ENCODE assay signal across 11 cellular contexts in the genomic region with DNA sequence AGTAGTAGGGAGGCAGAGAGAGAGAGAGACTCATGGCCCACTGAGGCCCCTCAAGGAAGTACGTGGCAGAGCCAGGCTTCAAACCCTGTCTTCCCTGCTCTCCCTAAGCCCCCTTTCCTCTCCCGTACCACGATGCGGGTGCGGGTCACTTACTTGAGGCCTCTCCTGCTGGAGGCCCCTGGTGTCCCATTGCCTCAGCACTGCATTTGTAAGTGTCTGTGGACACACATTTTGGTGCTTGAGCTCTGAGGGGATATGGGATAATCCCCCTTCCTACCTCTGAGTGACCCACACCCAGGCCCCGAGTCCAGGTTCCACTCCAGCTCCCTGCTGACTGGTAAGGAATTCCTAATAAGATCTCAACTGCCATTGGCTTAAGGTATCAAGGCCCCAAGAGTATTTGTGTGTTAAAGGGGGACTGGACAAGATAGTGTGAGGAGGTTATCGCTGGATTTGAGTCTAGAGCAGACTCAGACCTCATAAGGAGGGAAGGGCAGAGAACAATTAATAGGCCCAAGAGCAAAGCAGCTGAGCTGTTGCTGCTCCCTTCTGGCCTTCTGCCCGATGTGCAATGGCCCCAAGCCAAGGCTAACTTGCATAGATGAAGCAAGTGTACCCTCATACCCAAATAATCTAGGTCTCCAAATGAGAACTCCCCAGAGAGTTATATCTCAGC.
A peak's percentile ranks its signal among the peaks of the same experiment; 100 is the strongest.
DNase-seq lines count a peak whose midpoint lies in the region; ATAC-seq, FAIRE-seq and TF ChIP-seq lines count a peak whose summit lies in the region.
"Had no signal": no experiment of that assay in that cellular context is flagged by ENCODE, and none has a peak within 500 bp of the region (broad histone marks: within the 10 kb centered on the region; RNA-seq: fewer than 3 reads in every experiment).

No MANE protein-coding gene starts in this region.

- CTCF ChIA-PET in CD4-positive, alpha-beta memory T cell (lab: Charles Lee; ENCODE audit: partially characterized antibody), result no interaction called here

- H3K36me3 Mint-ChIP-seq in CD4-positive, alpha-beta memory T cell, result peaks cover 47 to 79% of the 10 kb centered on the region in 2 donors

- H3K4me3 ChIP-seq in epithelial cell of proximal tubule (ENCODE audit: low read depth, low read length) (no peak overlapping the region), mucosa of descending colon (no peak overlapping the region)
- no peak overlapping the region for H3K4me3 ChIP-seq in CD4-positive, alpha-beta memory T cell (ENCODE audit: low read length in 2 of 2)

- peaks cover 5% of the 10 kb centered on the region for H3K4me1 ChIP-seq in mucosa of descending colon (ENCODE audit: low read depth)
- no peaks in the 10 kb centered on the region for H3K4me1 ChIP-seq in CD4-positive, alpha-beta memory T cell (ENCODE audit: insufficient read depth, low read length)

- no peak for DNase-seq in D721Med (ENCODE audit: insufficient read length, low spot score)
- DNase-seq in NCI-H2227 (lab: John Stamatoyannopoulos, UW; ENCODE audit: unreplicated experiment), result peak; percentile 14
- DNase-seq in epithelial cell of proximal tubule (ENCODE audit: low read depth), result no peak
- DNase-seq in mucosa of descending colon, result peak; percentile 70 to 76 (median 72)
- no peak for DNase-seq in CD4-positive, alpha-beta memory T cell
- no peak for DNase-seq in GF-D8 (lab: John Stamatoyannopoulos, UW)
- DNase-seq: amniotic stem cell, NCI-H446 had no signal

- no peaks in the 10 kb centered on the region for H3K36me3 ChIP-seq in mucosa of descending colon (ENCODE audit: low read depth)
- peaks cover 32% of the 10 kb centered on the region for H3K36me3 ChIP-seq in CD4-positive, alpha-beta memory T cell (ENCODE audit: insufficient read depth, low read length)

- H3K9me3 ChIP-seq in mucosa of descending colon, result no peaks in the 10 kb centered on the region
- no peaks in the 10 kb centered on the region for H3K9me3 ChIP-seq in CD4-positive, alpha-beta memory T cell (ENCODE audit: control insufficient read depth in 1 of 2, low read length in 2 of 2)

- POLR2A ChIA-PET in CD4-positive, alpha-beta memory T cell (lab: Charles Lee; ENCODE audit: partially characterized antibody), result no interaction called here

- H3K27ac Mint-ChIP-seq in CD4-positive, alpha-beta memory T cell, result peak overlapping the region in 2 of 7 donors; percentile 15 to 81
- H3K27ac Mint-ChIP-seq: CD8-positive, alpha-beta T cell had no signal

- H3K9me3 Mint-ChIP-seq in CD4-positive, alpha-beta memory T cell, result no peaks in the 10 kb centered on the region
- H3K9me3 Mint-ChIP-seq: CD8-positive, alpha-beta T cell had no signal

- no peak for FAIRE-seq in D721Med (lab: Jason Lieb, UNC)

- H3K27me3 ChIP-seq in CD4-positive, alpha-beta memory T cell (ENCODE audit: insufficient read depth, low read length), result no peaks in the 10 kb centered on the region

- no peaks in the 10 kb centered on the region for H3K27me3 Mint-ChIP-seq in CD4-positive, alpha-beta memory T cell

- peaks cover 0 to 4% (median 2%) of the 10 kb centered on the region in 4 donors for H3K4me1 Mint-ChIP-seq in CD4-positive, alpha-beta memory T cell

- H3K4me3 Mint-ChIP-seq in CD4-positive, alpha-beta memory T cell, result no peak overlapping the region
- H3K4me3 Mint-ChIP-seq: CD8-positive, alpha-beta T cell had no signal

- ATAC-seq in mucosa of descending colon (no peak), GM18867 (IDR thresholded peaks at IDR 0.05; ENCODE audit: unreplicated experiment) (no peak), HG03196 (IDR thresholded peaks at IDR 0.05; ENCODE audit: unreplicated experiment) (no peak)
- ATAC-seq: CD8-positive, alpha-beta T cell had no signal

- no peak overlapping the region for H3K27ac ChIP-seq in CD4-positive, alpha-beta memory T cell (ENCODE audit: low read depth, low read length)

- intact Hi-C loops in mucosa of descending colon (cut with DNase I, micrococcal nuclease), result no loop called here
- intact Hi-C loops in CD4-positive, alpha-beta memory T cell (cut with micrococcal nuclease), result no loop called here

- TF ChIP-seq CTCF in D721Med (IDR thresholded peaks at IDR 0.05; ENCODE audit: insufficient read depth, missing control alignments) (peak; percentile 18), epithelial cell of proximal tubule (conservative IDR thresholded peaks at IDR 0.05; ENCODE audit: low read depth, low read length) (peak; percentile 50), mucosa of descending colon (IDR thresholded peaks at IDR 0.05) (no peak)

Comparison
In these comparisons a context has a peak if more than half of its experiments do, and no peak if none do; other contexts are left out.
1. DNase-seq: peak in NCI-H2227 (single experiment) and mucosa of descending colon (3 of 3); none in D721Med (single experiment), epithelial cell of proximal tubule (single experiment), CD4-positive, alpha-beta memory T cell (0 of 5) and GF-D8 (single experiment).